10 cellular contexts compared by ENCODE assay signal in the genomic region with DNA sequence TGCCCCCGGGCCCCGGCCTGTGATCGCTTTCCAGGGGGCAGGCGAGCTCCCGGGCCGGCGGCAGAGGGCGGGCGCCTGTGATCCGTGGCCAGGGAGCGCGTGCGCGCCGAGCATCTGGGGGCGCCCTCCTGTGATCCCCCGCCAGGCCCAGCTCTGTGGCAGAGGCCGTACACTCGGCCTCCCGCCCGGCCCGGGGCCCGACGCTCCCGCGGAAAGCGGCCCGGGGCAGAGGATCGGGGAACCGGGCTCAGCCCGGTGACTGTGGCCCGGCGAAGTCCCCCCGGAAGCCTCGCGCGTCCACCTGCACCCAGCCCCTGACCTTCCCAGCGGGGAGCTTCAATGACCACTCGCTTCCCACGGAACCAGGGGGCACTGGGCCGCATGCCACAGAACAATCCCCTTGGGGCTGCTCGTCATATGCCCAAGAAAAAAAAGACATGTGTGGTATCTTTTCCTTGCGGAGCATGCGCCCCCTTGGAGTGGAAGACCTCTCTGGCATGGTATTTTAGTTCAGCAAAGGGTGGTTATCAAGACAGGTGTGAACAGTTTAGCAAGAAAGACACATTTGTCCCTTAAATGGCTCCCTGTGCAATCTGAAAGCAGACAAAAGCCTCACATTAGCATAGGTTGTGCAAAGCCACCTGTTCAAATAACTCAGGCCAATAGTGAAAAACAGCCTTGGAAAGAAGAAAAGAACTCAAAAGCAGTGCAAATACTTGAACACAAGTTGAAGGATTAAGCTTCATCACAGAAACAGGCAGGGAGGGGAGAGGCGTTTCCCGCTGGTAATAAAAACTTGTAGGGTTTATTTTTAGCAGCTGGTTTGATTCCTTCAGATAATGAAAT.
DNase-seq lines count a peak whose midpoint lies in the region; ATAC-seq and TF ChIP-seq lines count a peak whose summit lies in the region.
"Had no signal": no experiment of that assay in that cellular context is flagged by ENCODE, and none has a peak within 500 bp of the region (broad histone marks: within the 10 kb centered on the region; RNA-seq: fewer than 3 reads in every experiment).

No MANE protein-coding gene starts in this region.

- H3K36me3 Mint-ChIP-seq in nephron (ENCODE audit: low read depth) (no peaks in the 10 kb centered on the region), CD14-positive monocyte (no peaks in the 10 kb centered on the region)

- H3K27ac Mint-ChIP-seq in nephron (peak overlapping the region in 1 of 3 experiments; percentile 9), CD14-positive monocyte (no peak overlapping the region)
- H3K27ac Mint-ChIP-seq: activated naive CD4-positive, alpha-beta T cell treated with anti-CD3 and anti-CD28 coated beads, Interleukin-2, amount 50 U/mL, for 72 hours had no signal

- H3K4me1 Mint-ChIP-seq in nephron = peaks cover 9% of the 10 kb centered on the region
- no peaks in the 10 kb centered on the region for H3K4me1 Mint-ChIP-seq in CD14-positive monocyte

- no peak for TF ChIP-seq CTCF in coronary artery (IDR thresholded peaks at IDR 0.05)
- TF ChIP-seq CTCF in nephron (IDR thresholded peaks at IDR 0.05; ENCODE audit: unreplicated experiment in 3 of 3) = no peak
- no peak for TF ChIP-seq CTCF in GM20000 (IDR thresholded peaks at IDR 0.05; ENCODE audit: extremely low read depth, missing control alignments)
- no peak for TF ChIP-seq CTCF in CD14-positive monocyte (IDR thresholded peaks at IDR 0.05)

- no peak overlapping the region for H3K27ac ChIP-seq in coronary artery
- H3K27ac ChIP-seq: KMS-11 had no signal

- DNase-seq in DMS153 (lab: John Stamatoyannopoulos, UW) = peak; percentile 95
- DNase-seq in NCI-H146 treated with DMSO at 0.1 percent for 48 hours (lab: John Stamatoyannopoulos, UW; ENCODE audit: unreplicated experiment) = peak; percentile 99
- no peak for DNase-seq in coronary artery (ENCODE audit: low spot score)
- no peak for DNase-seq in GM20000 (ENCODE audit: low spot score)
- DNase-seq in CD14-positive monocyte (ENCODE audit: low spot score) = no peak
- no peak for DNase-seq in SW 1271 (lab: John Stamatoyannopoulos, UW)

- ATAC-seq in HG03135 (IDR thresholded peaks at IDR 0.05; ENCODE audit: unreplicated experiment) = no peak

- H3K9me3 Mint-ChIP-seq in nephron (no peaks in the 10 kb centered on the region), CD14-positive monocyte (peaks cover 0 to 4% (median 0%) of the 10 kb centered on the region in 7 donors)
- H3K9me3 Mint-ChIP-seq: activated naive CD4-positive, alpha-beta T cell treated with anti-CD3 and anti-CD28 coated beads, Interleukin-2, amount 50 U/mL, for 72 hours had no signal

- H3K4me3 ChIP-seq in coronary artery = peak overlapping the region; percentile 50

- H3K27me3 Mint-ChIP-seq in nephron (ENCODE audit: low read depth) (peaks cover 12% of the 10 kb centered on the region), CD14-positive monocyte (ENCODE audit: low read depth in 3 of 3) (peaks cover 22 to 31% (median 25%) of the 10 kb centered on the region in 3 donors)

- intact Hi-C loops in CD14-positive monocyte (cut with micrococcal nuclease) = no loop called here

- H3K4me3 Mint-ChIP-seq in nephron (peak overlapping the region in 2 of 3 experiments; percentile 1 to 33), CD14-positive monocyte (peak overlapping the region in 1 of 2 donors; percentile 44)

Comparison
In these comparisons a context has a peak if more than half of its experiments do, and no peak if none do; other contexts are left out.
1. DNase-seq: peak in DMS153 (single experiment) and NCI-H146 treated with DMSO at 0.1 percent for 48 hours (single experiment); none in coronary artery (single experiment), GM20000 (single experiment), CD14-positive monocyte (single experiment) and SW 1271 (0 of 2).